In the genomic region with DNA sequence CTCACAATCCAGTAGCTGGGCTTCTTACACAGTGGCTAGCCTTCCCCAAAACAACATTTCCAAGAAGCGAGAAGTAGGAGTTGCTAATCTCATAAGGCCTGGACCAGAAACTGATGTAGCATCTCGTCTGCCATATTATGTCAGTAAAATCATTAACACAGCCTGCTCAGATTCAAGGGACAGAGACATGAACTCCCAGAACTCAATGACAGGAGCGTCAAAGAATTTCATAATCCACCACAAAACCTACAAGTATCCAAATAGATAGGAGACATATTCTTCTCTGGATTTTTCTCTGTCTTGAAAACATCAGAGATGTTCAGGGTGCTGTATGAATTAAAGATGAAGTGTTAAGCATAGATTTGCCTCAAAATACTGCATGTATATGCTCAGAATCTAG, we compare ENCODE assay signal across 24 cellular contexts.
"Had no signal": no experiment of that assay in that cellular context is flagged by ENCODE, and none has a peak within 500 bp of the region (broad histone marks: within the 10 kb centered on the region; RNA-seq: fewer than 3 reads in every experiment).

No MANE protein-coding gene starts in this region.

- H3K79me2 ChIP-seq: hepatocyte, parathyroid adenoma had no signal

- H3K36me3 ChIP-seq: gastrocnemius medialis, heart left ventricle, neutrophil, right lobe of liver, tibial artery had no signal

- H3K9me3 ChIP-seq: gastrocnemius medialis, heart left ventricle, mucosa of descending colon, neutrophil, right lobe of liver, testis, tibial artery had no signal

- H3K4me2 ChIP-seq: hepatocyte had no signal

- H3K27me3 ChIP-seq: gastrocnemius medialis, heart left ventricle, hepatocyte, neutrophil, right lobe of liver, testis, tibial artery had no signal

- H3K27ac ChIP-seq: epithelial cell of prostate, gastrocnemius medialis, heart left ventricle, hepatocyte, neutrophil, parathyroid adenoma, right lobe of liver, testis, tibial artery had no signal

- DNase-seq: effector CD8-positive, alpha-beta T cell; endodermal cell; foreskin fibroblast; gastrocnemius medialis; heart left ventricle; kidney; mucosa of descending colon; naive thymus-derived CD8-positive, alpha-beta T cell; nephron progenitor cell; right lobe of liver; stimulated activated CD4-positive, alpha-beta T cell treated with anti-CD3 and anti-CD28 coated beads, Interleukin-2, amount 100 ng/mL, for 24 hours; stimulated activated CD4-positive, alpha-beta T cell treated with anti-CD3 and anti-CD28 coated beads, Interleukin-4, amount 100 ng/mL, for 24 hours; stimulated activated naive CD4-positive, alpha-beta T cell treated with Interleukin-2 at 50 U/mL for 16 hours; substantia nigra; testis; tibial artery had no signal

- H2AFZ ChIP-seq: hepatocyte, parathyroid adenoma had no signal

- H3K4me3 ChIP-seq: gastrocnemius medialis, heart left ventricle, hepatocyte, lung, mucosa of descending colon, right lobe of liver, testis, tibial artery had no signal

- ATAC-seq: esophagus mucosa; gastrocnemius medialis; heart left ventricle; left lobe of liver; mucosa of descending colon; naive thymus-derived CD8-positive, alpha-beta T cell; right lobe of liver; stimulated activated effector memory CD8-positive, alpha-beta T cell treated with anti-CD3 and anti-CD28 coated beads, Interleukin-12 subunit alpha, Interleukin-12 subunit beta, amount 100 ng/mL, for 72 hours had no signal

- H3K9ac ChIP-seq: parathyroid adenoma had no signal

- H3K4me1 ChIP-seq: gastrocnemius medialis, heart left ventricle, parathyroid adenoma, right lobe of liver, testis, tibial artery had no signal
